Comparison of ENCODE assay signal across 1 cellular context in genomic region chr1:119721933-119722332, GRCh38.
TF ChIP-seq lines count a peak whose summit lies in the region.

No MANE protein-coding gene starts in this region.

TF ChIP-seq in GM23338, 12 proteins besides CTCF, POLR2A, EP300 and RAD21 (continued from another document):
- TF ChIP-seq, protein P1, sequence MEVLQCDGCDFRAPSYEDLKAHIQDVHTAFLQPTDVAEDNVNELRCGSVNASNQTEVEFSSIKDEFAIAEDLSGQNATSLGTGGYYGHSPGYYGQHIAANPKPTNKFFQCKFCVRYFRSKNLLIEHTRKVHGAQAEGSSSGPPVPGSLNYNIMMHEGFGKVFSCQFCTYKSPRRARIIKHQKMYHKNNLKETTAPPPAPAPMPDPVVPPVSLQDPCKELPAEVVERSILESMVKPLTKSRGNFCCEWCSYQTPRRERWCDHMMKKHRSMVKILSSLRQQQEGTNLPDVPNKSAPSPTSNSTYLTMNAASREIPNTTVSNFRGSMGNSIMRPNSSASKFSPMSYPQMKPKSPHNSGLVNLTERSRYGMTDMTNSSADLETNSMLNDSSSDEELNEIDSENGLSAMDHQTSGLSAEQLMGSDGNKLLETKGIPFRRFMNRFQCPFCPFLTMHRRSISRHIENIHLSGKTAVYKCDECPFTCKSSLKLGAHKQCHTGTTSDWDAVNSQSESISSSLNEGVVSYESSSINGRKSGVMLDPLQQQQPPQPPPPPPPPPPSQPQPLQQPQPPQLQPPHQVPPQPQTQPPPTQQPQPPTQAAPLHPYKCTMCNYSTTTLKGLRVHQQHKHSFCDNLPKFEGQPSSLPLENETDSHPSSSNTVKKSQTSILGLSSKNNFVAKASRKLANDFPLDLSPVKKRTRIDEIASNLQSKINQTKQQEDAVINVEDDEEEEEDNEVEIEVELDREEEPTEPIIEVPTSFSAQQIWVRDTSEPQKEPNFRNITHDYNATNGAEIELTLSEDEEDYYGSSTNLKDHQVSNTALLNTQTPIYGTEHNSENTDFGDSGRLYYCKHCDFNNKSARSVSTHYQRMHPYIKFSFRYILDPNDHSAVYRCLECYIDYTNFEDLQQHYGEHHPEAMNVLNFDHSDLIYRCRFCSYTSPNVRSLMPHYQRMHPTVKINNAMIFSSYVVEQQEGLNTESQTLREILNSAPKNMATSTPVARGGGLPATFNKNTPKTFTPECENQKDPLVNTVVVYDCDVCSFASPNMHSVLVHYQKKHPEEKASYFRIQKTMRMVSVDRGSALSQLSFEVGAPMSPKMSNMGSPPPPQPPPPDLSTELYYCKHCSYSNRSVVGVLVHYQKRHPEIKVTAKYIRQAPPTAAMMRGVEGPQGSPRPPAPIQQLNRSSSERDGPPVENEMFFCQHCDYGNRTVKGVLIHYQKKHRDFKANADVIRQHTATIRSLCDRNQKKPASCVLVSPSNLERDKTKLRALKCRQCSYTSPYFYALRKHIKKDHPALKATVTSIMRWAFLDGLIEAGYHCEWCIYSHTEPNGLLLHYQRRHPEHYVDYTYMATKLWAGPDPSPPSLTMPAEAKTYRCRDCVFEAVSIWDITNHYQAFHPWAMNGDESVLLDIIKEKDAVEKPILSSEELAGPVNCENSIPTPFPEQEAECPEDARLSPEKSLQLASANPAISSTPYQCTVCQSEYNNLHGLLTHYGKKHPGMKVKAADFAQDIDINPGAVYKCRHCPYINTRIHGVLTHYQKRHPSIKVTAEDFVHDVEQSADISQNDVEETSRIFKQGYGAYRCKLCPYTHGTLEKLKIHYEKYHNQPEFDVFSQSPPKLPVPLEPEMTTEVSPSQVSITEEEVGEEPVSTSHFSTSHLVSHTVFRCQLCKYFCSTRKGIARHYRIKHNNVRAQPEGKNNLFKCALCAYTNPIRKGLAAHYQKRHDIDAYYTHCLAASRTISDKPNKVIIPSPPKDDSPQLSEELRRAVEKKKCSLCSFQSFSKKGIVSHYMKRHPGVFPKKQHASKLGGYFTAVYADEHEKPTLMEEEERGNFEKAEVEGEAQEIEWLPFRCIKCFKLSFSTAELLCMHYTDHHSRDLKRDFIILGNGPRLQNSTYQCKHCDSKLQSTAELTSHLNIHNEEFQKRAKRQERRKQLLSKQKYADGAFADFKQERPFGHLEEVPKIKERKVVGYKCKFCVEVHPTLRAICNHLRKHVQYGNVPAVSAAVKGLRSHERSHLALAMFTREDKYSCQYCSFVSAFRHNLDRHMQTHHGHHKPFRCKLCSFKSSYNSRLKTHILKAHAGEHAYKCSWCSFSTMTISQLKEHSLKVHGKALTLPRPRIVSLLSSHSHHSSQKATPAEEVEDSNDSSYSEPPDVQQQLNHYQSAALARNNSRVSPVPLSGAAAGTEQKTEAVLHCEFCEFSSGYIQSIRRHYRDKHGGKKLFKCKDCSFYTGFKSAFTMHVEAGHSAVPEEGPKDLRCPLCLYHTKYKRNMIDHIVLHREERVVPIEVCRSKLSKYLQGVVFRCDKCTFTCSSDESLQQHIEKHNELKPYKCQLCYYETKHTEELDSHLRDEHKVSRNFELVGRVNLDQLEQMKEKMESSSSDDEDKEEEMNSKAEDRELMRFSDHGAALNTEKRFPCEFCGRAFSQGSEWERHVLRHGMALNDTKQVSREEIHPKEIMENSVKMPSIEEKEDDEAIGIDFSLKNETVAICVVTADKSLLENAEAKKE (CRISPR knock-in tag; IDR thresholded peaks at IDR 0.05) = no peak
- TF ChIP-seq ZNF331 (CRISPR knock-in tag; IDR thresholded peaks at IDR 0.05; ENCODE audit: low read depth) (no peak), NANOG (IDR thresholded peaks at IDR 0.05; ENCODE audit: borderline replicate concordance) (no peak), CREB1 (CRISPR knock-in tag; IDR thresholded peaks at IDR 0.05; ENCODE audit: low read depth) (no peak), STAT1 (IDR thresholded peaks at IDR 0.05; ENCODE audit: unreplicated experiment) (no peak), JUNB (IDR thresholded peaks at IDR 0.05; ENCODE audit: unreplicated experiment) (no peak), POLR2AphosphoS5 (IDR thresholded peaks at IDR 0.05; ENCODE audit: low read depth) (no peak)
- TF ChIP-seq, protein P2, sequence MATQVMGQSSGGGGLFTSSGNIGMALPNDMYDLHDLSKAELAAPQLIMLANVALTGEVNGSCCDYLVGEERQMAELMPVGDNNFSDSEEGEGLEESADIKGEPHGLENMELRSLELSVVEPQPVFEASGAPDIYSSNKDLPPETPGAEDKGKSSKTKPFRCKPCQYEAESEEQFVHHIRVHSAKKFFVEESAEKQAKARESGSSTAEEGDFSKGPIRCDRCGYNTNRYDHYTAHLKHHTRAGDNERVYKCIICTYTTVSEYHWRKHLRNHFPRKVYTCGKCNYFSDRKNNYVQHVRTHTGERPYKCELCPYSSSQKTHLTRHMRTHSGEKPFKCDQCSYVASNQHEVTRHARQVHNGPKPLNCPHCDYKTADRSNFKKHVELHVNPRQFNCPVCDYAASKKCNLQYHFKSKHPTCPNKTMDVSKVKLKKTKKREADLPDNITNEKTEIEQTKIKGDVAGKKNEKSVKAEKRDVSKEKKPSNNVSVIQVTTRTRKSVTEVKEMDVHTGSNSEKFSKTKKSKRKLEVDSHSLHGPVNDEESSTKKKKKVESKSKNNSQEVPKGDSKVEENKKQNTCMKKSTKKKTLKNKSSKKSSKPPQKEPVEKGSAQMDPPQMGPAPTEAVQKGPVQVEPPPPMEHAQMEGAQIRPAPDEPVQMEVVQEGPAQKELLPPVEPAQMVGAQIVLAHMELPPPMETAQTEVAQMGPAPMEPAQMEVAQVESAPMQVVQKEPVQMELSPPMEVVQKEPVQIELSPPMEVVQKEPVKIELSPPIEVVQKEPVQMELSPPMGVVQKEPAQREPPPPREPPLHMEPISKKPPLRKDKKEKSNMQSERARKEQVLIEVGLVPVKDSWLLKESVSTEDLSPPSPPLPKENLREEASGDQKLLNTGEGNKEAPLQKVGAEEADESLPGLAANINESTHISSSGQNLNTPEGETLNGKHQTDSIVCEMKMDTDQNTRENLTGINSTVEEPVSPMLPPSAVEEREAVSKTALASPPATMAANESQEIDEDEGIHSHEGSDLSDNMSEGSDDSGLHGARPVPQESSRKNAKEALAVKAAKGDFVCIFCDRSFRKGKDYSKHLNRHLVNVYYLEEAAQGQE (IDR thresholded peaks at IDR 0.05; ENCODE audit: unreplicated experiment) = no peak
